Comparison of ENCODE assay signal across 24 cellular contexts in the genomic region with DNA sequence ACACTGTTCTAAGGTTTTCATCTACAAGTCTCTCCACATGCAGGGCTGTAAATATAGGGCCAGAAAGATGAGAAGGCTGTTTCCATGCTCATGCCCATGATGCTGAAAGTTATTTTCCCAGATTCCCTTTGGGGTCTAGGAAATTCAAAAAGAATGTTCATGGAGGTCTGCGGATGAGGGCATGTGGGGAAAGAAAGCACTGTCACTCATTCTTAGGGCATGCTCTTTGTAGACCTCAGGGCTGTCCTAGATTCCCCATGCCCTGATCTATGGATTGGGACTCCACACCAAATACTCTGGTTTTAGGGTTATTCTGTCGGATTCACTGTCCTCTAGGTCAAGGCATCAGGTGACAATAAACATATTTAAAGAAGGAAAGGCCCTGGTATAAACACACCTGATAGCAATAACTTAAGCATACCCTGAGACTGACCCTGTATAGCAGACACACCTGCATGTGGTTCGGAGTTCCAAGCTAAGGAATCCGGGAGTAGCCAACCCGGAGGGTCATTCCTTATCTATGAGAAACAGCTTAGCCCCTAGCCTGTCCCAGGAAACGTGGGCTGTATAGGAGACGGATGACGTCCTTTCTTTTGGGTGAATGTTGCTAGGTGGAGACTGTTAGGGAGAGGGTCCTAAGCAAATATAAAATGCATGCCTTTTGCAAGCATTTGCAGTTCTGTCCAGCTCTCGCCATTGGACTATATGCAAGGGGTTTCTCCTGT. TPM values are rescaled to one million over a fixed set of nuclear protein-coding genes. Genes with fewer than 3 reads are reported as not detected.
"Had no signal": no experiment of that assay in that cellular context is flagged by ENCODE, and none has a peak within 500 bp of the region (broad histone marks: within the 10 kb centered on the region; RNA-seq: fewer than 3 reads in every experiment).

No MANE protein-coding gene starts in this region.

- FAIRE-seq: small intestine had no signal

- H3K27me3 ChIP-seq: neural progenitor cell, ovary, right lobe of liver, sigmoid colon, stomach, thyroid gland, tibial nerve, upper lobe of right lung, vagina had no signal

- H3K4me3 ChIP-seq: neural progenitor cell, ovary, psoas muscle, right lobe of liver, sigmoid colon, stomach, thoracic aorta, thyroid gland, tibial nerve, upper lobe of right lung, vagina had no signal

- H3K79me2 ChIP-seq: parathyroid adenoma had no signal

- H2AFZ ChIP-seq: neural progenitor cell, parathyroid adenoma had no signal

- DNase-seq: naive thymus-derived CD4-positive, alpha-beta T cell; natural killer cell; occipital lobe; ovary; posterior cingulate gyrus; psoas muscle; right cardiac atrium; right lobe of liver; sigmoid colon; small intestine; stimulated activated CD4-positive, alpha-beta T cell treated with anti-CD3 and anti-CD28 coated beads, Interleukin-15, amount 100 ng/mL, for 24 hours; stimulated activated CD4-positive, alpha-beta T cell treated with anti-CD3 and anti-CD28 coated beads, Interleukin-4, amount 100 ng/mL, for 1 hour; stimulated activated CD4-positive, alpha-beta T cell treated with anti-CD3 and anti-CD28 coated beads, Interleukin-4, amount 100 ng/mL, for 4 hours; stimulated activated CD8-positive, alpha-beta memory T cell treated with anti-CD3 and anti-CD28 coated beads, Interleukin-4, amount 100 ng/mL, for 48 hours; stimulated activated naive B cell treated with anti-CD40 and anti-IgM and Interleukin-4, amounts not matched to agents 10 μg/mL and 1 μg/mL and 100 μg/mL, for 72 hours; stimulated activated naive CD4-positive, alpha-beta T cell treated with Interleukin-2 at 50 U/mL for 16 hours; stomach; thyroid gland; upper lobe of right lung had no signal

- H3K4me2 ChIP-seq: neural progenitor cell had no signal

- H3K4me1 ChIP-seq: neural progenitor cell, parathyroid adenoma, psoas muscle, right lobe of liver, upper lobe of right lung had no signal

- H3K27ac ChIP-seq: neural progenitor cell, ovary, parathyroid adenoma, psoas muscle, right lobe of liver, sigmoid colon, stomach, thoracic aorta, tibial nerve, upper lobe of right lung, vagina had no signal

- H3K9ac ChIP-seq: neural progenitor cell, parathyroid adenoma had no signal

- H3K36me3 ChIP-seq: neural progenitor cell, ovary, right lobe of liver, sigmoid colon, thoracic aorta, thyroid gland, tibial nerve, upper lobe of right lung, vagina had no signal

- H3K9me3 ChIP-seq: ovary, psoas muscle, right lobe of liver, sigmoid colon, stomach, thoracic aorta, thyroid gland, tibial nerve, upper lobe of right lung, vagina had no signal

- ATAC-seq: naive thymus-derived CD4-positive, alpha-beta T cell; natural killer cell; psoas muscle; right cardiac atrium; right lobe of liver; stimulated activated naive B cell treated with anti-CD40 and anti-IgM and Interleukin-4, amounts not matched to agents 10 μg/mL and 1 μg/mL and 100 μg/mL, for 72 hours; upper lobe of right lung had no signal

RNA-seq across cellular contexts. Expression of a gene that starts 37.6 kb away (rescaled TPM):
- total RNA-seq: naive thymus-derived CD4-positive, alpha-beta T cell; natural killer cell had no signal
